ENCODE assay signal across 1 cellular context in the genomic region with DNA sequence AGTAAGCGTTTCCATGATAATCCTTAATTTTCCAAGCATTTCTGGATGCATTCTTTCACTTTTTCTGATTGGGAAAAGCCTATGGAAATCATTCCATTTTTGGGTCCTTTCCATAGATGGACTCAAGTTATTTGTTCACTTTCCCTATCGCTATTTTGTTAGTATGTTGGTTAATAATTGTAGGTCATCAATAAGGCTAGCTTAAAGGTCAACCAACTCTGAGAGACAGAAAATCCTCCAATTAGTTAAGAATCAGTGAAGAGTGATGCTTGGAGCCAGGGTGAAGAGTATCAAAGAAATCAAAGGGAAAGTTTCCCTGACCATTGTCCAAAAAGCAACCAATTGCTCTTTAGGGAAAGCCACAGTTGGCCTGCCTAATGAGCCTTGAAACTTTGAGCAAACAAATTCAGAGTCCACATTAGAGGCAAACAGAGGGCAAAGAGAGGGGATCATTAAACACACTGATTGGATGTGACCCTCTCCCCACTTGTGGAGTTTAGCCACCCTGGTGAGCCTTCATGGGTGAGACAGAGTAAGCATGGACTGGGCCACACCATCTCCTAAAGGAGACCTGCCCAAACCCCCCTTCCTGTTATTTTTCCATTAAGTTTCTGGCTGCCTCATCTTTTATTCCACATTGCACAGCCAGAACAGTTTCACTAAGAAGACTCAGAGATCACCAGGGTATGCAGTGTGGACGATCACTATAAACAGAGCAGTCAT.
A peak's percentile ranks its signal among the peaks of the same experiment; 100 is the strongest.
TF ChIP-seq lines count a peak whose summit lies in the region.

No MANE protein-coding gene starts in this region.

TF ChIP-seq in HepG2, 621 proteins besides CTCF, POLR2A, EP300 and RAD21 (continued from another document and continues in another):
- TF ChIP-seq ZNF710 (CRISPR knock-in tag; IDR thresholded peaks at IDR 0.05; ENCODE audit: borderline replicate concordance) (peak; percentile 81; the same call in 1 of the 2 replicates), GATAD2A (CRISPR knock-in tag; IDR thresholded peaks at IDR 0.05) (peak; percentile 92), ERF (CRISPR knock-in tag; IDR thresholded peaks at IDR 0.05) (no peak), ZMYM3 (CRISPR knock-in tag; IDR thresholded peaks at IDR 0.05) (peak; percentile 9; the same call in 1 of the 2 replicates), KDM4B (CRISPR knock-in tag; IDR thresholded peaks at IDR 0.05) (no peak), GPBP1L1 (CRISPR knock-in tag; IDR thresholded peaks at IDR 0.05) (no peak), DMAP1 (CRISPR knock-in tag; IDR thresholded peaks at IDR 0.05) (no peak), NONO (IDR thresholded peaks at IDR 0.05) (no peak), NONO (CRISPR knock-in tag; conservative IDR thresholded peaks at IDR 0.05) (peak; percentile 77), UBTF (CRISPR knock-in tag; IDR thresholded peaks at IDR 0.05) (no peak), ZBTB38 (CRISPR knock-in tag; IDR thresholded peaks at IDR 0.05) (0 out of 2 replicates have a peak, but pooled peaks have one; percentile 43), ZNF567 (CRISPR knock-in tag; IDR thresholded peaks at IDR 0.05; ENCODE audit: borderline replicate concordance) (no peak), ZNF556 (CRISPR knock-in tag; IDR thresholded peaks at IDR 0.05; ENCODE audit: borderline replicate concordance) (peak; percentile 34; the same call in 1 of the 2 replicates), EHMT2 (IDR thresholded peaks at IDR 0.05; ENCODE audit: borderline replicate concordance, low read depth, low read length) (peak; percentile 97), ZNF503 (CRISPR knock-in tag; IDR thresholded peaks at IDR 0.05) (peak; percentile 58; the same call in 1 of the 2 replicates), MIER2 (CRISPR knock-in tag; IDR thresholded peaks at IDR 0.05) (0 out of 2 replicates have a peak, but pooled peaks have one; percentile 58), FOXP1 (IDR thresholded peaks at IDR 0.05) (no peak), FOXP1 (CRISPR knock-in tag; IDR thresholded peaks at IDR 0.05) (peak; percentile 78), CHD4 (IDR thresholded peaks at IDR 0.05; ENCODE audit: borderline replicate concordance, low read length) (peak; percentile 67; the same call in 1 of the 2 replicates), DNMT1 (CRISPR knock-in tag; IDR thresholded peaks at IDR 0.05) (no peak), SNAPC2 (CRISPR knock-in tag; IDR thresholded peaks at IDR 0.05) (no peak), FOXJ3 (CRISPR knock-in tag; IDR thresholded peaks at IDR 0.05; ENCODE audit: borderline replicate concordance) (peak; percentile 65; the same call in 1 of the 2 replicates)
- TF ChIP-seq, protein P1, sequence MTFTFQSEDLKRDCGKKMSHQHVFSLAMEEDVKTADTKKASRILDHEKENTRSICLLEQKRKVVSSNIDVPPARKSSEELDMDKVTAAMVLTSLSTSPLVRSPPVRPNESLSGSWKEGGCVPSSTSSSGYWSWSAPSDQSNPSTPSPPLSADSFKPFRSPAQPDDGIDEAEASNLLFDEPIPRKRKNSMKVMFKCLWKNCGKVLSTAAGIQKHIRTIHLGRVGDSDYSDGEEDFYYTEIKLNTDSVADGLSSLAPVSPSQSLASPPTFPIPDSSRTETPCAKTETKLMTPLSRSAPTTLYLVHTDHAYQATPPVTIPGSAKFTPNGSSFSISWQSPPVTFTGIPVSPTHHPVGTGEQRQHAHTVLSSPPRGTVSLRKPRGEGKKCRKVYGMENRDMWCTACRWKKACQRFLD (CRISPR knock-in tag; IDR thresholded peaks at IDR 0.05; ENCODE audit: borderline replicate concordance), result no peak
- TF ChIP-seq, protein P2, sequence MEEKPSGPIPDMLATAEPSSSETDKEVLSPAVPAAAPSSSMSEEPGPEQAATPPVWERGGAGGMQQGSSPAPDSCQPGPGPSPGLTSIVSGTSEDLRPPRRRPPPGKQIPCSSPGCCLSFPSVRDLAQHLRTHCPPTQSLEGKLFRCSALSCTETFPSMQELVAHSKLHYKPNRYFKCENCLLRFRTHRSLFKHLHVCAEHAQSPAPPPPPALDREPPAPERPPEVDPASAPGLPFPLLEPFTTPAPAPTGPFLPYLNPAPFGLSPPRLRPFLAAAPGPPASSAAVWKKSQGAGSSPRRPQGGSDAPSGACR (CRISPR knock-in tag; IDR thresholded peaks at IDR 0.05), result peak; percentile 89
- TF ChIP-seq, protein P3, sequence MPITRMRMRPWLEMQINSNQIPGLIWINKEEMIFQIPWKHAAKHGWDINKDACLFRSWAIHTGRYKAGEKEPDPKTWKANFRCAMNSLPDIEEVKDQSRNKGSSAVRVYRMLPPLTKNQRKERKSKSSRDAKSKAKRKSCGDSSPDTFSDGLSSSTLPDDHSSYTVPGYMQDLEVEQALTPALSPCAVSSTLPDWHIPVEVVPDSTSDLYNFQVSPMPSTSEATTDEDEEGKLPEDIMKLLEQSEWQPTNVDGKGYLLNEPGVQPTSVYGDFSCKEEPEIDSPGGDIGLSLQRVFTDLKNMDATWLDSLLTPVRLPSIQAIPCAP (CRISPR knock-in tag; IDR thresholded peaks at IDR 0.05; ENCODE audit: low read depth), result no peak
- TF ChIP-seq, protein P4, sequence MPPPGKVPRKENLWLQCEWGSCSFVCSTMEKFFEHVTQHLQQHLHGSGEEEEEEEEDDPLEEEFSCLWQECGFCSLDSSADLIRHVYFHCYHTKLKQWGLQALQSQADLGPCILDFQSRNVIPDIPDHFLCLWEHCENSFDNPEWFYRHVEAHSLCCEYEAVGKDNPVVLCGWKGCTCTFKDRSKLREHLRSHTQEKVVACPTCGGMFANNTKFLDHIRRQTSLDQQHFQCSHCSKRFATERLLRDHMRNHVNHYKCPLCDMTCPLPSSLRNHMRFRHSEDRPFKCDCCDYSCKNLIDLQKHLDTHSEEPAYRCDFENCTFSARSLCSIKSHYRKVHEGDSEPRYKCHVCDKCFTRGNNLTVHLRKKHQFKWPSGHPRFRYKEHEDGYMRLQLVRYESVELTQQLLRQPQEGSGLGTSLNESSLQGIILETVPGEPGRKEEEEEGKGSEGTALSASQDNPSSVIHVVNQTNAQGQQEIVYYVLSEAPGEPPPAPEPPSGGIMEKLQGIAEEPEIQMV (CRISPR knock-in tag; IDR thresholded peaks at IDR 0.05; ENCODE audit: low read depth), result no peak
- TF ChIP-seq, protein P5, sequence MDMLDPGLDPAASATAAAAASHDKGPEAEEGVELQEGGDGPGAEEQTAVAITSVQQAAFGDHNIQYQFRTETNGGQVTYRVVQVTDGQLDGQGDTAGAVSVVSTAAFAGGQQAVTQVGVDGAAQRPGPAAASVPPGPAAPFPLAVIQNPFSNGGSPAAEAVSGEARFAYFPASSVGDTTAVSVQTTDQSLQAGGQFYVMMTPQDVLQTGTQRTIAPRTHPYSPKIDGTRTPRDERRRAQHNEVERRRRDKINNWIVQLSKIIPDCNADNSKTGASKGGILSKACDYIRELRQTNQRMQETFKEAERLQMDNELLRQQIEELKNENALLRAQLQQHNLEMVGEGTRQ (IDR thresholded peaks at IDR 0.05; ENCODE audit: low read depth, low read length), result no peak
- TF ChIP-seq, protein P5 (CRISPR knock-in tag; IDR thresholded peaks at IDR 0.05; ENCODE audit: borderline replicate concordance), result peak; percentile 43; the same call in 1 of the 2 replicates
- TF ChIP-seq, protein P6, sequence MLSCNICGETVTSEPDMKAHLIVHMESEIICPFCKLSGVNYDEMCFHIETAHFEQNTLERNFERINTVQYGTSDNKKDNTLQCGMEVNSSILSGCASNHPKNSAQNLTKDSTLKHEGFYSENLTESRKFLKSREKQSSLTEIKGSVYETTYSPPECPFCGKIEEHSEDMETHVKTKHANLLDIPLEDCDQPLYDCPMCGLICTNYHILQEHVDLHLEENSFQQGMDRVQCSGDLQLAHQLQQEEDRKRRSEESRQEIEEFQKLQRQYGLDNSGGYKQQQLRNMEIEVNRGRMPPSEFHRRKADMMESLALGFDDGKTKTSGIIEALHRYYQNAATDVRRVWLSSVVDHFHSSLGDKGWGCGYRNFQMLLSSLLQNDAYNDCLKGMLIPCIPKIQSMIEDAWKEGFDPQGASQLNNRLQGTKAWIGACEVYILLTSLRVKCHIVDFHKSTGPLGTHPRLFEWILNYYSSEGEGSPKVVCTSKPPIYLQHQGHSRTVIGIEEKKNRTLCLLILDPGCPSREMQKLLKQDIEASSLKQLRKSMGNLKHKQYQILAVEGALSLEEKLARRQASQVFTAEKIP (CRISPR knock-in tag; IDR thresholded peaks at IDR 0.05; ENCODE audit: borderline replicate concordance), result no peak
- TF ChIP-seq, protein P7, sequence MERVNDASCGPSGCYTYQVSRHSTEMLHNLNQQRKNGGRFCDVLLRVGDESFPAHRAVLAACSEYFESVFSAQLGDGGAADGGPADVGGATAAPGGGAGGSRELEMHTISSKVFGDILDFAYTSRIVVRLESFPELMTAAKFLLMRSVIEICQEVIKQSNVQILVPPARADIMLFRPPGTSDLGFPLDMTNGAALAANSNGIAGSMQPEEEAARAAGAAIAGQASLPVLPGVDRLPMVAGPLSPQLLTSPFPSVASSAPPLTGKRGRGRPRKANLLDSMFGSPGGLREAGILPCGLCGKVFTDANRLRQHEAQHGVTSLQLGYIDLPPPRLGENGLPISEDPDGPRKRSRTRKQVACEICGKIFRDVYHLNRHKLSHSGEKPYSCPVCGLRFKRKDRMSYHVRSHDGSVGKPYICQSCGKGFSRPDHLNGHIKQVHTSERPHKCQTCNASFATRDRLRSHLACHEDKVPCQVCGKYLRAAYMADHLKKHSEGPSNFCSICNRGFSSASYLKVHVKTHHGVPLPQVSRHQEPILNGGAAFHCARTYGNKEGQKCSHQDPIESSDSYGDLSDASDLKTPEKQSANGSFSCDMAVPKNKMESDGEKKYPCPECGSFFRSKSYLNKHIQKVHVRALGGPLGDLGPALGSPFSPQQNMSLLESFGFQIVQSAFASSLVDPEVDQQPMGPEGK (CRISPR knock-in tag; IDR thresholded peaks at IDR 0.05), result peak; percentile 73
